ENCODE assay signal across 11 cellular contexts in the genomic region with DNA sequence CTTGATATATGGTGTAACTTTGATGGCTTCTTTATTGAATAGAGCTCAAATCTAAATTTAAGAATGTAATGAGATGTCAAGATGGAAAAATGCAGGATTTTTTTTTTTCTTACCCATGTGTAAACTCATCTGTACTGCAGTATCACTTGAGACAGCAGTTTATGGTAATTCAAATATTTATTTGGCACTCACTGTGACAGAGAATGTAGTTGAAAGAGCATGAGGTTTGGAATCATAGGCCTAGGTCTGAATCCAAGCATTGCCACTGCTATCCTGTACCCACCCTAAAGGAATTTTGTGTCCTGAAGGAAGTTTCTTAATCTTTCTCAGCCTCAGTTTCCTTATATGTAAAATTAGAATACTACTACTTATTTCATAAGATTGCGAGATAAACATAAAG. TPM values are rescaled to one million over a fixed set of nuclear protein-coding genes. Genes with fewer than 3 reads are reported as not detected.
DNase-seq lines count a peak whose midpoint lies in the region; ATAC-seq and TF ChIP-seq lines count a peak whose summit lies in the region.
"Had no signal": no experiment of that assay in that cellular context is flagged by ENCODE, and none has a peak within 500 bp of the region (broad histone marks: within the 10 kb centered on the region; RNA-seq: fewer than 3 reads in every experiment).

No MANE protein-coding gene starts in this region.

- peaks cover 15% of the 10 kb centered on the region for H3F3A ChIP-seq in GM23248 (ENCODE audit: insufficient read depth)

- H3K4me3 Mint-ChIP-seq in CD8-positive, alpha-beta T cell, result peak overlapping the region; percentile 19
- H3K4me3 Mint-ChIP-seq in activated naive CD8-positive, alpha-beta T cell, result peak overlapping the region; percentile 63
- H3K4me3 Mint-ChIP-seq in naive thymus-derived CD8-positive, alpha-beta T cell, result peak overlapping the region in 7 of 10 donors; percentile 22 to 67 (median 45)

- peak overlapping the region; percentile 86 for H3K27ac Mint-ChIP-seq in CD8-positive, alpha-beta T cell
- H3K27ac Mint-ChIP-seq in activated naive CD8-positive, alpha-beta T cell, result peak overlapping the region; percentile 87
- H3K27ac Mint-ChIP-seq in naive thymus-derived CD8-positive, alpha-beta T cell, result peak overlapping the region; percentile 49 to 100 (median 87)

- no peaks in the 10 kb centered on the region for H3K27me3 Mint-ChIP-seq in CD8-positive, alpha-beta T cell (ENCODE audit: low read depth)
- H3K27me3 Mint-ChIP-seq in activated naive CD8-positive, alpha-beta T cell, result no peaks in the 10 kb centered on the region
- H3K27me3 Mint-ChIP-seq in naive thymus-derived CD8-positive, alpha-beta T cell, result peaks cover 0 to 4% (median 0%) of the 10 kb centered on the region in 5 donors

- TF ChIP-seq CTCF in CD8-positive, alpha-beta T cell (IDR thresholded peaks at IDR 0.05), result no peak

- no peak for ATAC-seq in CD8-positive, alpha-beta T cell
- ATAC-seq in naive thymus-derived CD8-positive, alpha-beta T cell, result no peak
- ATAC-seq in GM18520 (IDR thresholded peaks at IDR 0.05; ENCODE audit: unreplicated experiment), result no peak
- ATAC-seq in GM19328 (IDR thresholded peaks at IDR 0.05; ENCODE audit: unreplicated experiment), result no peak
- ATAC-seq: pancreas had no signal

- H3K4me1 ChIP-seq in CD8-positive, alpha-beta T cell (ENCODE audit: insufficient read depth, low read length), result peaks cover 63% of the 10 kb centered on the region
- H3K4me1 ChIP-seq in GM23248 (ENCODE audit: insufficient read depth), result peaks cover 39% of the 10 kb centered on the region

- H3K4me1 Mint-ChIP-seq in CD8-positive, alpha-beta T cell (ENCODE audit: low read depth), result peaks cover 62% of the 10 kb centered on the region
- peaks cover 56% of the 10 kb centered on the region for H3K4me1 Mint-ChIP-seq in activated naive CD8-positive, alpha-beta T cell (ENCODE audit: low read depth)
- peaks cover 18 to 70% (median 56%) of the 10 kb centered on the region in 4 donors for H3K4me1 Mint-ChIP-seq in naive thymus-derived CD8-positive, alpha-beta T cell

- in situ Hi-C loops in GM23248 (cut with MboI), result no loop called here

- CTCF ChIA-PET in CD8-positive, alpha-beta T cell (lab: Charles Lee), result interaction anchor here (0.7 kb wide), 1 partner anchor 507 kb away, joined by 4 read pairs; no protein-coding TSS in a partner anchor

- H4K20me1 ChIP-seq in GM23248 (ENCODE audit: insufficient read depth), result no peaks in the 10 kb centered on the region

- H3K36me3 ChIP-seq in CD8-positive, alpha-beta T cell (ENCODE audit: insufficient read depth, low read length), result no peaks in the 10 kb centered on the region
- H3K36me3 ChIP-seq in GM23248 (ENCODE audit: low read depth), result 0 out of 2 replicates have a peak, but pooled peaks cover 2% of the 10 kb centered on the region
- H3K36me3 ChIP-seq: pancreas had no signal

- H3K27ac ChIP-seq in CD8-positive, alpha-beta T cell (ENCODE audit: low read depth, low read length), result no peak overlapping the region
- H3K27ac ChIP-seq in GM23248, result no peak overlapping the region

- peak overlapping the region; percentile 91 for H3K4me2 ChIP-seq in GM23248 (ENCODE audit: unreplicated experiment)

- no peak overlapping the region for H2AFZ ChIP-seq in GM23248

- H3K27me3 ChIP-seq in CD8-positive, alpha-beta T cell (ENCODE audit: insufficient read depth, low read length), result no peaks in the 10 kb centered on the region
- H3K27me3 ChIP-seq in GM23248 (replicated peaks; ENCODE audit: insufficient read depth), result no peaks in the 10 kb centered on the region
- H3K27me3 ChIP-seq: pancreas had no signal

- intact Hi-C loops in CD8-positive, alpha-beta T cell (cut with DNase I, micrococcal nuclease), result loop anchor here in 1 of 2 experiments (2.0 to 5.0 kb wide), 2 partner anchors 15 to 719 kb away; no protein-coding TSS in a partner anchor

- no peaks in the 10 kb centered on the region for H3K9me3 ChIP-seq in CD8-positive, alpha-beta T cell (ENCODE audit: low read length)
- no peaks in the 10 kb centered on the region for H3K9me3 ChIP-seq in GM23248 (ENCODE audit: low read depth)
- H3K9me3 ChIP-seq: pancreas had no signal

- H3K79me2 ChIP-seq in GM23248 (ENCODE audit: insufficient read depth), result peaks cover 88% of the 10 kb centered on the region

- no peaks in the 10 kb centered on the region for H3K9me3 Mint-ChIP-seq in CD8-positive, alpha-beta T cell
- no peaks in the 10 kb centered on the region for H3K9me3 Mint-ChIP-seq in activated naive CD8-positive, alpha-beta T cell (ENCODE audit: low read depth)
- peaks cover 0 to 2% (median 0%) of the 10 kb centered on the region in 9 donors for H3K9me3 Mint-ChIP-seq in naive thymus-derived CD8-positive, alpha-beta T cell

- no peaks in the 10 kb centered on the region for H3K9me2 ChIP-seq in GM23248 (ENCODE audit: insufficient read depth)

- H3K9ac ChIP-seq in GM23248, result no peak overlapping the region

- POLR2A ChIA-PET in CD8-positive, alpha-beta T cell (lab: Charles Lee), result interaction anchor here (1.1 to 4.1 kb wide), 3 partner anchors 24 to 178 kb away, joined by 3 to 19 read pairs (median 3); a partner anchor contains a TSS
- POLR2A ChIA-PET in naive thymus-derived CD8-positive, alpha-beta T cell (lab: Charles Lee), result interaction anchor here (0.5 to 6.1 kb wide), 4 partner anchors 14 to 178 kb away, joined by 3 to 34 read pairs (median 12); a partner anchor contains a TSS

- DNase-seq in CD8-positive, alpha-beta T cell, result no peak
- DNase-seq in GM23248 (no peak), kidney tubule cell (ENCODE audit: low spot score) (no peak)
- no peak for DNase-seq in naive thymus-derived CD8-positive, alpha-beta T cell
- DNase-seq in stimulated activated naive CD4-positive, alpha-beta T cell (lab: John Stamatoyannopoulos, UW), result no peak
- DNase-seq: activated gamma-delta T cell, NCI-H2227 treated with DMSO at 0.1 percent for 48 hours, pancreas had no signal

- peaks cover 19% of the 10 kb centered on the region for H3K36me3 Mint-ChIP-seq in CD8-positive, alpha-beta T cell
- H3K36me3 Mint-ChIP-seq in activated naive CD8-positive, alpha-beta T cell, result peaks cover 6% of the 10 kb centered on the region
- H3K36me3 Mint-ChIP-seq in naive thymus-derived CD8-positive, alpha-beta T cell, result peaks cover 0 to 4% (median 3%) of the 10 kb centered on the region in 3 donors

- H3K4me3 ChIP-seq in CD8-positive, alpha-beta T cell (ENCODE audit: low read depth, low read length), result no peak overlapping the region
- H3K4me3 ChIP-seq in GM23248, result no peak overlapping the region
- H3K4me3 ChIP-seq: pancreas had no signal

- WGBS in GM23248 (ENCODE audit: low coverage in 1 of 2, low lambda C conversion rate in 2 of 2, missing lambda C conversion rate in 2 of 2), 2 experiments, result 98 to 100% methylated on average over 1 of the region's 1 CpG

RNA-seq across cellular contexts. Expression of a gene that starts 3.8 kb away (rescaled TPM):
- total RNA-seq in CD8-positive, alpha-beta T cell, result 10 to 100 TPM; 43.9 to 51.4 TPM
- total RNA-seq in GM23248 (2014; rRNA removed; shearing (Covaris generic)), result 44.5 and 71.8 TPM in 2 replicates
- polyA plus RNA-seq in GM23248 (2016; fragmentation: Nextera tagmentation; extraction: Ambion mirVana), result 35.9 and 37.7 TPM in 2 replicates
- total RNA-seq in naive thymus-derived CD8-positive, alpha-beta T cell, result 100 to 1,000 TPM; 135 to 149 TPM
- polyA plus RNA-seq in naive thymus-derived CD8-positive, alpha-beta T cell, result 10 to 100 TPM; 58.5 to 71.4 (median 63.3) TPM
